Comparison of ENCODE assay signal across 1 cellular context in the genomic region with DNA sequence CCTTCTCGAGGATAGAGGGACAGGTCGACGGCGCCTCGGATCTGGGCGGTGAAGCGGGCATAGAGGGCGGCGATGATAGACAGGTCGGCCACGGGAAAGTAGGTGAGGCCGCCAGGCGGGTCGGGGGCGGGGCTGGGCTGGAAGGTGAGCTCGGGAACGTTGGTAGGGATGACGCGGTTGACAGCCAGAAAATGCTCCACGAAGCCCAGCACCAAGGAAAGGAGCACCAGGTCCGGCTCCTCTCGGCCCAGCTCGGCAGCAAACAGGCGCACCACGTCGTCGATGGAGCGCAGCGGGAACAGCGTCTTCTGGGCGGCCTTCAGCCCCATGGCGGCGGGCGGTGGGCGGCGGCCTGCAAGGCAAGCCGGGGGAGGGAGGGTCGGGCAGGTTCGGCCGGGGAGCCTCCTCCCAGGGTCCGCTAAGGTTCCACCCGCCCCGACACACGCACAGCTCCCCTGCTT.
TF ChIP-seq lines count a peak whose summit lies in the region.

No MANE protein-coding gene starts in this region.

TF ChIP-seq in HCT116, 20 proteins besides CTCF, POLR2A, EP300 and RAD21 (continued from another document):
- TF ChIP-seq, protein P1, sequence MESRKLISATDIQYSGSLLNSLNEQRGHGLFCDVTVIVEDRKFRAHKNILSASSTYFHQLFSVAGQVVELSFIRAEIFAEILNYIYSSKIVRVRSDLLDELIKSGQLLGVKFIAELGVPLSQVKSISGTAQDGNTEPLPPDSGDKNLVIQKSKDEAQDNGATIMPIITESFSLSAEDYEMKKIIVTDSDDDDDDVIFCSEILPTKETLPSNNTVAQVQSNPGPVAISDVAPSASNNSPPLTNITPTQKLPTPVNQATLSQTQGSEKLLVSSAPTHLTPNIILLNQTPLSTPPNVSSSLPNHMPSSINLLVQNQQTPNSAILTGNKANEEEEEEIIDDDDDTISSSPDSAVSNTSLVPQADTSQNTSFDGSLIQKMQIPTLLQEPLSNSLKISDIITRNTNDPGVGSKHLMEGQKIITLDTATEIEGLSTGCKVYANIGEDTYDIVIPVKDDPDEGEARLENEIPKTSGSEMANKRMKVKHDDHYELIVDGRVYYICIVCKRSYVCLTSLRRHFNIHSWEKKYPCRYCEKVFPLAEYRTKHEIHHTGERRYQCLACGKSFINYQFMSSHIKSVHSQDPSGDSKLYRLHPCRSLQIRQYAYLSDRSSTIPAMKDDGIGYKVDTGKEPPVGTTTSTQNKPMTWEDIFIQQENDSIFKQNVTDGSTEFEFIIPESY (IDR thresholded peaks at IDR 0.05; ENCODE audit: extremely low read depth, insufficient replicate concordance, low read length), result no peak
- TF ChIP-seq CEBPB (IDR thresholded peaks at IDR 0.05; ENCODE audit: low read depth) (no peak), SP1 (IDR thresholded peaks at IDR 0.05; ENCODE audit: low read depth) (no peak), EZH2phosphoT487 (IDR thresholded peaks at IDR 0.05; ENCODE audit: borderline replicate concordance) (no peak), ELF1 (IDR thresholded peaks at IDR 0.05; ENCODE audit: borderline replicate concordance, low read depth) (no peak), YY1 (IDR thresholded peaks at IDR 0.05; ENCODE audit: extremely low read depth, insufficient replicate concordance, low read depth, low read length) (no peak)
